1 cellular context compared by ENCODE assay signal in the genomic region with DNA sequence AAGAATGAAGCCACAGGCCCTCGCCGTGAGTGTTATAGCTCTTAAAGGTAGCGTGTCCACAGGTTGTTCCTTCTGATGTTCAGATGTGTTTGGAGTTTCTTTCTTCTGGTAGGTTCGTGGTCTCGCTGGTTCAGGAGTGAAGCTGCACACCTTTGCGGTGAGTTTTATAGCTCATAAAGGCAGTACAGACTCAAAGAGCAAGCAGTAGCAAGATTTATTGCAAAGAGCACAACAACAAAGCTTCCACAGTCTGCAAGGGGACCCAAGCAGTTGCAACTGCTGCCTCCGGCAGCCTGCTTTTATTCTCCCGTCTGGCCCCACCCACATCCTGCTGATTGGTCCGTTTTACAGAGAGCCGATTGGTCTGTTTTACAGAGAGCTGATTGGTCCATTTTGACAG.
TF ChIP-seq lines count a peak whose summit lies in the region.

No MANE protein-coding gene starts in this region.

TF ChIP-seq in HepG2, 621 proteins besides CTCF, POLR2A, EP300 and RAD21:
- TF ChIP-seq ZNF775 (CRISPR knock-in tag; IDR thresholded peaks at IDR 0.05; ENCODE audit: borderline replicate concordance) (no peak), NFYB (CRISPR knock-in tag; IDR thresholded peaks at IDR 0.05) (peak; percentile 63), NCOR1 (IDR thresholded peaks at IDR 0.05; ENCODE audit: borderline replicate concordance, low read length) (no peak), DNMT1 (CRISPR knock-in tag; IDR thresholded peaks at IDR 0.05) (no peak)
